In genomic region chr1:54884135-54884586, GRCh38 we compare ENCODE assay signal across 12 cellular contexts. TPM values are rescaled to one million over a fixed set of nuclear protein-coding genes. Genes with fewer than 3 reads are reported as not detected.
DNase-seq lines count a peak whose midpoint lies in the region; ATAC-seq and TF ChIP-seq lines count a peak whose summit lies in the region.
"Had no signal": no experiment of that assay in that cellular context is flagged by ENCODE, and none has a peak within 500 bp of the region (broad histone marks: within the 10 kb centered on the region; RNA-seq: fewer than 3 reads in every experiment).

No MANE protein-coding gene starts in this region.

- H3K27ac Mint-ChIP-seq in WTC11 (peak overlapping the region; percentile 71), glutamatergic neuron (ENCODE audit: unreplicated experiment) (peak overlapping the region; percentile 90)

- H3K27me3 Mint-ChIP-seq in WTC11 (ENCODE audit: low read depth): no peaks in the 10 kb centered on the region
- peaks cover 12% of the 10 kb centered on the region for H3K27me3 Mint-ChIP-seq in glutamatergic neuron (ENCODE audit: unreplicated experiment)

- H3K4me1 Mint-ChIP-seq in WTC11 (peaks cover 47% of the 10 kb centered on the region), glutamatergic neuron (ENCODE audit: low read depth, unreplicated experiment) (peaks cover 42% of the 10 kb centered on the region)

- H3K4me3 ChIP-seq in subcutaneous abdominal adipose tissue (ENCODE audit: low read depth in 1 of 5, low read length in 5 of 5): no peak overlapping the region
- H3K4me3 ChIP-seq in ascending aorta: no peak overlapping the region

- H3K36me3 ChIP-seq in subcutaneous abdominal adipose tissue (ENCODE audit: control insufficient read depth in 5 of 5, insufficient read depth in 5 of 5, low read length in 5 of 5): peaks cover 0 to 4% (median 0%) of the 10 kb centered on the region in 5 donors
- H3K36me3 ChIP-seq in ascending aorta: peaks cover 0 to 3% of the 10 kb centered on the region in 2 donors

- TF ChIP-seq CTCF in WTC11 (IDR thresholded peaks at IDR 0.05) (no peak), glutamatergic neuron (IDR thresholded peaks at IDR 0.05; ENCODE audit: partially characterized antibody, unreplicated experiment) (no peak), ascending aorta (IDR thresholded peaks at IDR 0.05) (no peak)

- no peak overlapping the region for H3K9ac ChIP-seq in subcutaneous abdominal adipose tissue (ENCODE audit: low read length in 5 of 5)

- POLR2A ChIA-PET in WTC11 (lab: Charles Lee): no interaction called here

- H3K36me3 Mint-ChIP-seq in WTC11: peaks cover 48% of the 10 kb centered on the region
- H3K36me3 Mint-ChIP-seq in glutamatergic neuron (ENCODE audit: unreplicated experiment): peaks cover 16% of the 10 kb centered on the region

- H3K27ac ChIP-seq in subcutaneous abdominal adipose tissue (ENCODE audit: low read depth, low read length) (peak overlapping the region; percentile 69), ascending aorta (no peak overlapping the region)

- DNase-seq in DMS53 (lab: John Stamatoyannopoulos, UW) (peak; percentile 61), DMS53 treated with DMSO at 0.1 percent for 48 hours (lab: John Stamatoyannopoulos, UW; ENCODE audit: unreplicated experiment) (no peak), WTC11 (ENCODE audit: low spot score) (no peak), glutamatergic neuron (no peak), NCI-H748 (lab: John Stamatoyannopoulos, UW; ENCODE audit: unreplicated experiment) (no peak), GM03348 (ENCODE audit: low spot score) (no peak), ascending aorta (ENCODE audit: low spot score in 2 of 2) (no peak)
- DNase-seq: 8988T; activated effector memory CD4-positive, alpha-beta T cell treated with Interleukin-2 at 50 U/mL for 16 hours; NCI-H774; retina had no signal

- H3K4me3 Mint-ChIP-seq in WTC11: peak overlapping the region; percentile 25
- H3K4me3 Mint-ChIP-seq in glutamatergic neuron (ENCODE audit: unreplicated experiment): peak overlapping the region; percentile 97

- ATAC-seq in WTC11: no peak

- no peaks in the 10 kb centered on the region for H3K9me3 ChIP-seq in subcutaneous abdominal adipose tissue (ENCODE audit: control insufficient read depth in 5 of 5, low read length in 5 of 5)
- H3K9me3 ChIP-seq in ascending aorta: peaks cover 0 to 4% of the 10 kb centered on the region in 2 donors

- H3K4me1 ChIP-seq in subcutaneous abdominal adipose tissue (ENCODE audit: control insufficient read depth in 5 of 5, insufficient read depth in 5 of 5, low read length in 5 of 5): peaks cover 13 to 48% (median 42%) of the 10 kb centered on the region in 5 donors
- peaks cover 0 to 5% of the 10 kb centered on the region in 2 donors for H3K4me1 ChIP-seq in ascending aorta

- no peaks in the 10 kb centered on the region for H3K9me3 Mint-ChIP-seq in WTC11
- H3K9me3 Mint-ChIP-seq in glutamatergic neuron (ENCODE audit: unreplicated experiment): peaks cover 16% of the 10 kb centered on the region

- H3K27me3 ChIP-seq in subcutaneous abdominal adipose tissue (ENCODE audit: control insufficient read depth in 5 of 5, insufficient read depth in 4 of 5, low read length in 5 of 5) (no peaks in the 10 kb centered on the region), ascending aorta (no peaks in the 10 kb centered on the region)

- CTCF ChIA-PET in WTC11 (lab: Charles Lee): interaction anchor here (1.3 to 2.4 kb wide), 2 partner anchors 12 to 138 kb away, joined by 4 to 7 read pairs; no protein-coding TSS in a partner anchor

- intact Hi-C loops in ascending aorta (cut with DNase I): no loop called here

TF ChIP-seq in WTC11, 78 proteins besides CTCF, POLR2A, EP300 and RAD21:
- TF ChIP-seq ZNF317 (CRISPR knock-in tag; IDR thresholded peaks at IDR 0.05; ENCODE audit: borderline replicate concordance, low read depth) (no peak), AR (CRISPR knock-in tag; IDR thresholded peaks at IDR 0.05) (no peak), RORB (CRISPR knock-in tag; IDR thresholded peaks at IDR 0.05) (no peak), ZNF423 (CRISPR knock-in tag; IDR thresholded peaks at IDR 0.05) (no peak)

RNA-seq across cellular contexts. Expression of gene DHCR24, which starts 2.8 kb away (rescaled TPM):
- 300 to 337 TPM (median 336 TPM) in 3 replicates for total RNA-seq in WTC11 (2021)
- 284 TPM for total RNA-seq in glutamatergic neuron (ENCODE audit: unreplicated experiment)
- 16.6 TPM for total RNA-seq in ascending aorta

Comparison
In these comparisons a context has a peak if more than half of its experiments do, and no peak if none do; other contexts are left out.
1. RNA of gene DHCR24, which starts 2.8 kb away (total RNA-seq): 300 to 337 TPM in WTC11 and 284 TPM in glutamatergic neuron (single experiment); 16.6 TPM in ascending aorta (single experiment); every median in the first group is over 10 times any median in the second.